Comparison of ENCODE assay signal across 8 cellular contexts in genomic region chr13:49792550-49793324, GRCh38. TPM values are rescaled to one million over a fixed set of nuclear protein-coding genes. Genes with fewer than 3 reads are reported as not detected.
DNase-seq lines count a peak whose midpoint lies in the region; TF ChIP-seq lines count a peak whose summit lies in the region.

Gene KPNA3, minus strand, starts transcription at chr13:49792682. Its CDS starts 176 bp downstream, at chr13:49792506.

- H3K27me3 ChIP-seq in GM06990 (replicated peaks; ENCODE audit: control insufficient read depth, insufficient read depth, low read length) (no peaks in the 10 kb centered on the region), neuronal stem cell (ENCODE audit: control insufficient read depth in 3 of 3, insufficient read depth in 3 of 3, low read depth in 1 of 3, low read length in 3 of 3) (peaks cover 0 to 4% (median 0%) of the 10 kb centered on the region in 3 experiments)

- no CpG with 5 or more reads among the region's 71 CpGs for WGBS in neuronal stem cell (ENCODE audit: extremely low coverage in 2 of 2, insufficient read length in 2 of 2, insufficient replicate concordance in 1 of 2), 2 donors

- peaks cover 4 to 9% of the 10 kb centered on the region in 2 donors for H3K4me1 ChIP-seq in neuronal stem cell (ENCODE audit: control insufficient read depth in 2 of 2, insufficient read depth in 1 of 2, low read depth in 1 of 2, low read length in 2 of 2)

- H3K4me2 ChIP-seq in neuronal stem cell (ENCODE audit: insufficient read depth, low read length, poor library complexity, severe bottlenecking), result peak within 1 kb of the TSS; percentile 78

- no peak within 1 kb of the TSS for H4K8ac ChIP-seq in neuronal stem cell (ENCODE audit: low read depth, low read length)

- no peak within 1 kb of the TSS for H4K91ac ChIP-seq in neuronal stem cell (ENCODE audit: low read depth, low read length, poor library complexity)

- H3K79me1 ChIP-seq in neuronal stem cell (ENCODE audit: low read depth, low read length), result no peaks in the 10 kb centered on the region

- in situ Hi-C loops in SK-MEL-5 (cut with HindIII; ENCODE audit: low pct_unique_long_range_greater_than_20kb, low sequenced_read_pairs), result no loop called here

- H3K23ac ChIP-seq in neuronal stem cell (ENCODE audit: low read depth, low read length, poor library complexity), result peak within 1 kb of the TSS; percentile 60

- peak within 1 kb of the TSS; percentile 49 for H2AK5ac ChIP-seq in neuronal stem cell (ENCODE audit: low read depth, low read length)

- TF ChIP-seq CTCF in GM06990 (IDR thresholded peaks at IDR 0.05; ENCODE audit: insufficient read depth, low read length, poor library complexity, severe bottlenecking), result peak; percentile 9
- no peak for TF ChIP-seq CTCF in HFF-Myc (IDR thresholded peaks at IDR 0.05; ENCODE audit: low read depth, low read length, missing control alignments)
- TF ChIP-seq CTCF in subcutaneous adipose tissue (IDR thresholded peaks at IDR 0.05; ENCODE audit: low read depth), result no peak

- H3K4ac ChIP-seq in neuronal stem cell (ENCODE audit: low read length), result no peak within 1 kb of the TSS

- peak within 1 kb of the TSS; percentile 97 for H3K27ac ChIP-seq in neuronal stem cell (replicated peaks; ENCODE audit: low read length)

- peak within 1 kb of the TSS; percentile 85 for H2BK5ac ChIP-seq in neuronal stem cell (ENCODE audit: low read length)

- H3K18ac ChIP-seq in neuronal stem cell (ENCODE audit: low read length), result peak within 1 kb of the TSS; percentile 99

- peak within 1 kb of the TSS; percentile 76 for H2BK15ac ChIP-seq in neuronal stem cell (ENCODE audit: low read length)

- H3K9ac ChIP-seq in neuronal stem cell (ENCODE audit: low read depth, low read length, poor library complexity), result peak within 1 kb of the TSS; percentile 89

- H2BK120ac ChIP-seq in neuronal stem cell (ENCODE audit: low read depth, low read length), result peak within 1 kb of the TSS; percentile 69

- H2AFZ ChIP-seq in neuronal stem cell (ENCODE audit: low read length), result peak within 1 kb of the TSS; percentile 98

- H3K36me3 ChIP-seq in GM06990 (ENCODE audit: control insufficient read depth, insufficient read depth, low read length) (no peaks in the 10 kb centered on the region), neuronal stem cell (replicated peaks in 1 of 2; ENCODE audit: control insufficient read depth in 2 of 2, insufficient read depth in 2 of 2, low read length in 2 of 2) (peaks cover 0 to 16% of the 10 kb centered on the region in 2 donors)

- H2BK12ac ChIP-seq in neuronal stem cell (ENCODE audit: low read length), result no peak within 1 kb of the TSS

- DNase-seq in GM06990 (ENCODE audit: extremely low read depth, insufficient read length) (peak; percentile 98), HFF-Myc (ENCODE audit: extremely low read depth, low read depth) (peak; percentile 87), MV-4-11 (lab: John Stamatoyannopoulos, UW) (peak; percentile 94), SK-MEL-5 (ENCODE audit: low read depth, low spot score) (peak; percentile 94), foreskin melanocyte (peak; percentile 96), neuronal stem cell (ENCODE audit: low spot score) (peak; percentile 93)
- peak; percentile 96 for DNase-seq in activated naive CD4-positive, alpha-beta T cell treated with Interleukin-2 at 50 U/mL for 16 hours

- H3K4me3 ChIP-seq in GM06990 (replicated peaks; ENCODE audit: low read depth, low read length) (peak within 1 kb of the TSS; percentile 85), HFF-Myc (replicated peaks; ENCODE audit: low read depth, low read length) (peak within 1 kb of the TSS; percentile 70), neuronal stem cell (ENCODE audit: low read length in 2 of 2) (peak within 1 kb of the TSS; percentile 79 to 98)

- H3K9me3 ChIP-seq in neuronal stem cell (replicated peaks in 1 of 2; ENCODE audit: control insufficient read depth in 2 of 2, insufficient read depth in 1 of 2, low read depth in 1 of 2, low read length in 2 of 2), result no peaks in the 10 kb centered on the region

- peak within 1 kb of the TSS; percentile 73 for H3K14ac ChIP-seq in neuronal stem cell (ENCODE audit: low read length)

RNA-seq across cellular contexts. Expression of gene KPNA3, which starts in this region (rescaled TPM):
- 22.3 and 26.5 TPM in 2 replicates for total RNA-seq in SK-MEL-5 (2014; rRNA removed; shearing (Covaris generic))
- polyA plus RNA-seq in SK-MEL-5 (2015; cell fraction: cytosol; rRNA removed), result 22.9 and 33.9 TPM in 2 replicates
- 18.7 and 19.3 TPM in 2 replicates for polyA plus RNA-seq in SK-MEL-5 (2015; cell fraction: nucleus; rRNA removed)
- polyA plus RNA-seq in neuronal stem cell (2013, experiment 1 of 2), result 51.6 TPM
- 58.7 TPM for polyA plus RNA-seq in neuronal stem cell (2013, experiment 2 of 2)
- 10 to 100 TPM; 24.1 to 54.0 (median 32.0) TPM for total RNA-seq in subcutaneous adipose tissue

Comparison
In these comparisons a context has a peak if more than half of its experiments do, and no peak if none do; other contexts are left out.
1. Peak in every context shown above with its lines: DNase-seq, H3K4me3 ChIP-seq and H3K27ac ChIP-seq.